In genomic region chrX:2445662-2446623, GRCh38 we compare ENCODE assay signal across 23 cellular contexts.
"Had no signal": no experiment of that assay in that cellular context is flagged by ENCODE, and none has a peak within 500 bp of the region (broad histone marks: within the 10 kb centered on the region; RNA-seq: fewer than 3 reads in every experiment).

No MANE protein-coding gene starts in this region.

- DNase-seq: activated CD4-positive, alpha-beta T cell treated with anti-CD3 and anti-CD28 coated beads for 4 hours; activated CD4-positive, alpha-beta T cell treated with anti-CD3 and anti-CD28 coated beads, Interleukin-2, amount 50 U/mL, for 48 hours; activated CD8-positive, alpha-beta memory T cell treated with anti-CD3 and anti-CD28 coated beads, Interleukin-2, amount 10 ng/mL, durations not matched to agents 7 days and 5 days; activated gamma-delta T cell; activated naive CD4-positive, alpha-beta T cell treated with anti-CD3 and anti-CD28 coated beads for 36 hours; activated T-cell treated with anti-CD3 and anti-CD28 coated beads, Interleukin-2, amount 50 U/mL, for 24 hours; amygdala; KG1; NCI-H1048; NCI-H2029; NCI-H2107; NCI-H2171 treated with DMSO at 0.1 percent for 48 hours; NCI-H226; NCI-H526; NCI-H774; SK-N-SH; T-helper 1 cell had no signal

- H3K27me3 Mint-ChIP-seq: activated CD8-positive, alpha-beta memory T cell treated with anti-CD3 and anti-CD28 coated beads, Interleukin-2, amount 10 ng/mL, durations not matched to agents 7 days and 5 days; activated naive CD8-positive, alpha-beta T cell; activated T-cell treated with anti-CD3 and anti-CD28 coated beads, Interleukin-2, amount 50 U/mL, for 24 hours; brain had no signal

- H3K27ac Mint-ChIP-seq: activated CD8-positive, alpha-beta memory T cell treated with anti-CD3 and anti-CD28 coated beads, Interleukin-2, amount 10 ng/mL, durations not matched to agents 7 days and 5 days; activated naive CD4-positive, alpha-beta T cell treated with anti-CD3 and anti-CD28 coated beads for 36 hours; activated naive CD8-positive, alpha-beta T cell; activated T-cell treated with anti-CD3 and anti-CD28 coated beads, Interleukin-2, amount 50 U/mL, for 24 hours; activated T-helper 1 cell treated with anti-CD3 and anti-CD28 coated beads, Interleukin-12 subunit alpha, Interleukin-12 subunit beta, Interleukin-2, Interleukin-4 antibody, amounts not matched to agents 30 ng/mL and 10 ng/mL and 1 ng/mL, durations not matched to agents 14 hours and 24 hours and 36 hours; brain had no signal

- ATAC-seq: activated CD8-positive, alpha-beta memory T cell treated with anti-CD3 and anti-CD28 coated beads, Interleukin-2, amount 10 ng/mL, durations not matched to agents 7 days and 5 days; Right ventricle myocardium inferior had no signal

- H3K27ac ChIP-seq: SJCRH30, VCaP had no signal

- H3K9me3 ChIP-seq: SJCRH30, SK-N-SH had no signal

- H3K4me1 ChIP-seq: SJCRH30 had no signal

- H3K36me3 ChIP-seq: SJCRH30 had no signal

- H3K27me3 ChIP-seq: SJCRH30 had no signal

- H3K4me3 ChIP-seq: SJCRH30 had no signal

- H3K4me3 Mint-ChIP-seq: activated CD8-positive, alpha-beta memory T cell treated with anti-CD3 and anti-CD28 coated beads, Interleukin-2, amount 10 ng/mL, durations not matched to agents 7 days and 5 days; activated naive CD4-positive, alpha-beta T cell treated with anti-CD3 and anti-CD28 coated beads for 36 hours; activated naive CD8-positive, alpha-beta T cell; activated T-cell treated with anti-CD3 and anti-CD28 coated beads, Interleukin-2, amount 50 U/mL, for 24 hours; activated T-helper 1 cell treated with anti-CD3 and anti-CD28 coated beads, Interleukin-12 subunit alpha, Interleukin-12 subunit beta, Interleukin-2, Interleukin-4 antibody, amounts not matched to agents 30 ng/mL and 10 ng/mL and 1 ng/mL, durations not matched to agents 14 hours and 24 hours and 36 hours; brain had no signal

- H3K9me3 Mint-ChIP-seq: activated naive CD4-positive, alpha-beta T cell treated with anti-CD3 and anti-CD28 coated beads for 36 hours; activated T-cell treated with anti-CD3 and anti-CD28 coated beads, Interleukin-2, amount 50 U/mL, for 24 hours had no signal
